8 cellular contexts compared by ENCODE assay signal in genomic region chr17:38898812-38899348, GRCh38. TPM values are rescaled to one million over a fixed set of nuclear protein-coding genes. Genes with fewer than 3 reads are reported as not detected.
DNase-seq lines count a peak whose midpoint lies in the region; TF ChIP-seq lines count a peak whose summit lies in the region.

No MANE protein-coding gene starts in this region.

- H3K4me3 Mint-ChIP-seq in MCF 10A (ENCODE audit: unreplicated experiment) (no peak overlapping the region), IgD-negative memory B cell (peak overlapping the region; percentile 57 to 94 (median 82))
- peak overlapping the region; percentile 45 for H3K4me3 Mint-ChIP-seq in activated CD4-positive, alpha-beta memory T cell treated with anti-CD3 and anti-CD28 coated beads, Interleukin-2, amount 10 ng/mL, durations not matched to agents 7 days and 5 days

- CTCF ChIA-PET in MCF 10A (lab: Yijun Ruan, JAX) (interaction anchor here (1.2 kb wide), 1 partner anchor 7 kb away, joined by 3 read pairs; no protein-coding TSS in a partner anchor), HEK293T (lab: Yijun Ruan, JAX) (no interaction called here)
- CTCF ChIA-PET in activated CD4-positive, alpha-beta memory T cell treated with anti-CD3 and anti-CD28 coated beads, Interleukin-2, amount 10 ng/mL, durations not matched to agents 7 days and 5 days (lab: Charles Lee) = interaction anchor here (0.6 to 5.5 kb wide), 9 partner anchors 8 to 345 kb away, joined by 3 to 29 read pairs (median 6); partner anchors contain the start of genes LASP1 and LASP1NB

- H3K9me3 ChIP-seq in breast epithelium = no peaks in the 10 kb centered on the region

- DNase-seq in breast epithelium (ENCODE audit: low spot score in 2 of 2) = no peak
- no peak for DNase-seq in MCF 10A (ENCODE audit: unreplicated experiment)
- peak; percentile 86 for DNase-seq in activated CD4-positive, alpha-beta memory T cell treated with anti-CD3 and anti-CD28 coated beads, Interleukin-2, amount 10 ng/mL, durations not matched to agents 7 days and 5 days
- DNase-seq in fibroblast of pulmonary artery (ENCODE audit: low read depth) = peak; percentile 31
- peak; percentile 75 to 78 for DNase-seq in stimulated activated CD4-positive, alpha-beta T cell treated with anti-CD3 and anti-CD28 coated beads, Interleukin-1b, Interleukin-23, amount 100 ng/mL, for 4 hours (ENCODE audit: low read depth in 2 of 2)
- DNase-seq in NCI-H2227 treated with DMSO at 0.1 percent for 48 hours (lab: John Stamatoyannopoulos, UW) = no peak
- no peak for DNase-seq in HEK293T (ENCODE audit: extremely low spot score)

- H3K4me1 Mint-ChIP-seq in MCF 10A (ENCODE audit: insufficient read depth, unreplicated experiment) (peaks cover 8% of the 10 kb centered on the region), IgD-negative memory B cell (peaks cover 18 to 35% (median 21%) of the 10 kb centered on the region in 3 donors)
- peaks cover 65% of the 10 kb centered on the region for H3K4me1 Mint-ChIP-seq in activated CD4-positive, alpha-beta memory T cell treated with anti-CD3 and anti-CD28 coated beads, Interleukin-2, amount 10 ng/mL, durations not matched to agents 7 days and 5 days

- H3K9me3 Mint-ChIP-seq in MCF 10A (ENCODE audit: unreplicated experiment) (no peaks in the 10 kb centered on the region), IgD-negative memory B cell (no peaks in the 10 kb centered on the region)
- H3K9me3 Mint-ChIP-seq in activated CD4-positive, alpha-beta memory T cell treated with anti-CD3 and anti-CD28 coated beads, Interleukin-2, amount 10 ng/mL, durations not matched to agents 7 days and 5 days = no peaks in the 10 kb centered on the region

- POLR2A ChIA-PET in MCF 10A (lab: Yijun Ruan, JAX) = interaction anchor here (0.7 kb wide), 2 partner anchors 99 to 313 kb away, joined by 3 to 4 read pairs; no protein-coding TSS in a partner anchor
- POLR2A ChIA-PET in activated CD4-positive, alpha-beta memory T cell treated with anti-CD3 and anti-CD28 coated beads, Interleukin-2, amount 10 ng/mL, durations not matched to agents 7 days and 5 days (lab: Charles Lee) = interaction anchor here (0.7 to 9.1 kb wide), 19 partner anchors 9 to 552 kb away, joined by 3 to 144 read pairs (median 5); partner anchors contain the start of genes CWC25, FBXO47, LASP1 and MED1
- POLR2A ChIA-PET in HEK293T (lab: Yijun Ruan, JAX) = interaction anchor here (2.2 kb wide), 1 partner anchor 29 kb away, joined by 8 read pairs; the partner anchor contains the start of gene LASP1

- H3K27ac ChIP-seq in breast epithelium = peak overlapping the region; percentile 62 to 84

- H3K36me3 Mint-ChIP-seq in MCF 10A (ENCODE audit: insufficient read depth, unreplicated experiment) (peaks cover 37% of the 10 kb centered on the region), IgD-negative memory B cell (peaks cover 3% of the 10 kb centered on the region)
- peaks cover 70% of the 10 kb centered on the region for H3K36me3 Mint-ChIP-seq in activated CD4-positive, alpha-beta memory T cell treated with anti-CD3 and anti-CD28 coated beads, Interleukin-2, amount 10 ng/mL, durations not matched to agents 7 days and 5 days (ENCODE audit: low read depth)

- H3K27ac Mint-ChIP-seq in MCF 10A (ENCODE audit: low read depth, unreplicated experiment) = no peak overlapping the region
- H3K27ac Mint-ChIP-seq in IgD-negative memory B cell = peak overlapping the region; percentile 89 to 100 (median 96)
- peak overlapping the region; percentile 89 for H3K27ac Mint-ChIP-seq in activated CD4-positive, alpha-beta memory T cell treated with anti-CD3 and anti-CD28 coated beads, Interleukin-2, amount 10 ng/mL, durations not matched to agents 7 days and 5 days

- no TSS peak for BruUV-seq in MCF 10A (replicated peaks; lab: Mats Ljungman, UMichigan)

- TF ChIP-seq CTCF in breast epithelium (IDR thresholded peaks at IDR 0.05) (no peak), MCF 10A (IDR thresholded peaks at IDR 0.05; ENCODE audit: unreplicated experiment) (no peak), fibroblast of pulmonary artery (IDR thresholded peaks at IDR 0.05; ENCODE audit: low read length, missing control alignments) (no peak)

- peaks cover 13 to 16% of the 10 kb centered on the region in 2 donors for H3K4me1 ChIP-seq in breast epithelium

- intact Hi-C loops in breast epithelium (cut with DNase I; ENCODE audit: low total_unique reads) = no loop called here
- intact Hi-C loops in MCF 10A (cut with micrococcal nuclease) = no loop called here

- H3K4me3 ChIP-seq in breast epithelium (no peak overlapping the region), fibroblast of pulmonary artery (replicated peaks; ENCODE audit: low read depth, low read length) (no peak overlapping the region)

- H3K27me3 ChIP-seq in breast epithelium = no peaks in the 10 kb centered on the region

- TF ChIP-seq POLR2A in breast epithelium (IDR thresholded peaks at IDR 0.05) = no peak

- H3K27me3 Mint-ChIP-seq in MCF 10A (ENCODE audit: insufficient read depth, unreplicated experiment) = no peaks in the 10 kb centered on the region
- H3K27me3 Mint-ChIP-seq in IgD-negative memory B cell = no peaks in the 10 kb centered on the region
- no peaks in the 10 kb centered on the region for H3K27me3 Mint-ChIP-seq in activated CD4-positive, alpha-beta memory T cell treated with anti-CD3 and anti-CD28 coated beads, Interleukin-2, amount 10 ng/mL, durations not matched to agents 7 days and 5 days

- H3K36me3 ChIP-seq in breast epithelium = no peaks in the 10 kb centered on the region

TF ChIP-seq in HEK293T, 16 proteins besides CTCF, POLR2A, EP300 and RAD21:
- TF ChIP-seq NFRKB (IDR thresholded peaks at IDR 0.05) (no peak), FOXK2 (IDR thresholded peaks at IDR 0.05) (no peak), HDGF (IDR thresholded peaks at IDR 0.05; ENCODE audit: borderline replicate concordance) (no peak), PKNOX1 (IDR thresholded peaks at IDR 0.05) (no peak)
TF ChIP-seq in HEK293T: peak in this region for 0.

RNA-seq across cellular contexts. Expression of gene LASP1, which starts 29.0 kb away (rescaled TPM):
- 100 to 1,000 TPM in 1 of 3 donors, 10 to 100 TPM in 2; 88.7 to 145 (median 92.8) TPM for total RNA-seq in breast epithelium
- total RNA-seq in MCF 10A (2022) = 65.1 and 68.1 TPM in 2 replicates
- polyA plus RNA-seq in IgD-negative memory B cell = 44.5 TPM
- 100 to 1,000 TPM; 193 to 196 TPM for total RNA-seq in activated CD4-positive, alpha-beta memory T cell treated with anti-CD3 and anti-CD28 coated beads, Interleukin-2, amount 10 ng/mL, durations not matched to agents 7 days and 5 days

RNA-seq across cellular contexts. Expression of gene RPL23, which starts 45.4 kb away (rescaled TPM):
- total RNA-seq in breast epithelium = 1,000 to 10,000 TPM; 1,871 to 2,586 (median 2,024) TPM
- total RNA-seq in MCF 10A (2022) = 1,891 and 2,060 TPM in 2 replicates
- 1,385 TPM for polyA plus RNA-seq in IgD-negative memory B cell
- total RNA-seq in activated CD4-positive, alpha-beta memory T cell treated with anti-CD3 and anti-CD28 coated beads, Interleukin-2, amount 10 ng/mL, durations not matched to agents 7 days and 5 days = 100 to 1,000 TPM; 933 to 960 TPM

Comparison
In these comparisons a context has a peak if more than half of its experiments do, and no peak if none do; other contexts are left out.
1. DNase-seq: peak in activated CD4-positive, alpha-beta memory T cell treated with anti-CD3 and anti-CD28 coated beads, Interleukin-2, amount 10 ng/mL, durations not matched to agents 7 days and 5 days (single experiment), fibroblast of pulmonary artery (single experiment) and stimulated activated CD4-positive, alpha-beta T cell treated with anti-CD3 and anti-CD28 coated beads, Interleukin-1b, Interleukin-23, amount 100 ng/mL, for 4 hours (2 of 2); none in breast epithelium (0 of 2), MCF 10A (single experiment), NCI-H2227 treated with DMSO at 0.1 percent for 48 hours (single experiment) and HEK293T (single experiment).